1 cellular context compared by ENCODE assay signal in the genomic region with DNA sequence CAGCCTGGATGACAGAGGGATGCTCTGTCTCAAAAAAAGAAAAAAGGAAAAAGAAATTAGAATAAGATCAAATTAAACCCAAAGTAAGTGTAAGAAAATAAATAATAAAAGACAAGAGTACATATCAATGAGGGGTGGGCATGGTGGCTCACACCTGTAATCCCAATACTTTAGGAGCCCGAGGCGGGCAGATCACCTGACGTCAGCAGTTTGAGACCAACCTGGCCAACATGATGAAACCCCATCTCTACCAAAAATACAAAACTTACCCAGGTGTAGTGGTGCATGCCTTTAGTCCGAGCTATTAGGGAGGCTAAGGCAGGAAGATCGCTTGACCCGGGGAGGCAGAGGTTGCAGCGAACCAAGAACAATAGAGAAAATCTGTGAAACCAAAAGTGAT.
TF ChIP-seq lines count a peak whose summit lies in the region.

No MANE protein-coding gene starts in this region.

TF ChIP-seq in HepG2, 621 proteins besides CTCF, POLR2A, EP300 and RAD21:
- TF ChIP-seq MAFK (conservative IDR thresholded peaks at IDR 0.05 in 1 of 2, IDR thresholded peaks at IDR 0.05 in 1 of 2; ENCODE audit: low read length in 2 of 2) = peak; percentile 54 to 82
- TF ChIP-seq KLF13 (CRISPR knock-in tag; IDR thresholded peaks at IDR 0.05) = no peak
- TF ChIP-seq ZBTB21 (CRISPR knock-in tag; IDR thresholded peaks at IDR 0.05) = no peak
- TF ChIP-seq CREB1 (IDR thresholded peaks at IDR 0.05) = 0 out of 2 replicates have a peak, but pooled peaks have one; percentile 5
- no peak for TF ChIP-seq CREB1 (CRISPR knock-in tag; IDR thresholded peaks at IDR 0.05)
- TF ChIP-seq MAFF (IDR thresholded peaks at IDR 0.05; ENCODE audit: low read depth, low read length) = peak; percentile 67
- TF ChIP-seq THYN1 (CRISPR knock-in tag; IDR thresholded peaks at IDR 0.05; ENCODE audit: borderline replicate concordance, low read depth) = no peak
